ENCODE assay signal across 23 cellular contexts in the genomic region with DNA sequence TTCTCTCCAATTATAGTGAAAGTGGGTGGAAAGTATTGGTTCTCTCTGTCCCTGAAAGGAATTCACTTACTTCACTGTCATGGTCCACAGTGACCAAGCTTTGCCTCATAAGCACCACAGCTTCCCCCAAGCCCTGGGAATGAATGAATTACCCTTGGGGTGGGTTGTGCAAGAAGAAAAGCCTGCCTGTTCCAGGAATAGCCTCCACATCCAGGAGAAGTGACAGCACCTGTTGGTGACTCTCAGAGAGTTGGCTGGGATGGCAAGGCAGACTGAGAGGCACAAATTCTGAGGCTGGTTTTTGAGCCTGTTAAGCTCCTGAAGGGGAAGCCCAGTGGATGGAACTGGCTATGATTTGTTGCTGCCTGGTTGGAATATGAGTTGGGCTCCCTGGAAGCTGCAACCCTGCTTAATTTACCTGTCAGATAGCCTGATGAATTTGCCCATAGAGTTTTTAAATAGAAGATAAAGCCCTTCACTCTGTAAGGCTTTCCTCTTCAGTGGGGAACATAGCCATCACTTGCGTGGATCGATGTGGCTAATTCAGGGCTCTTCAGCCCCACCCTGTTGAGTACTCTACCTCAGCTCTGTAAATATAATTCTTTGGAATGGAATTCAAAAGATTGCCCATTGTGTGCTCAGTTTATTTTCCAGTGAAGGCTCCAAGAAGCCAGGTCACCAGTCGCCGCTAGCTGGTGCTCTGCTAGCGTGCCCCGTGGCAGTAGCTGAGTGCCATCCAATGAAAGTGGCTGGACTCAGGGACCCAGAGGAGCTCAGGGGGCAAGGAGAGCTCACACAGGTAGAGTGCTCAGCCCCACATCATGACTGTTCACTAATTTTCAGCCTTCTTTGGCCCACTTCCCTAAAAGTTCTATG.
"Had no signal": no experiment of that assay in that cellular context is flagged by ENCODE, and none has a peak within 500 bp of the region (broad histone marks: within the 10 kb centered on the region; RNA-seq: fewer than 3 reads in every experiment).

No MANE protein-coding gene starts in this region.

- FAIRE-seq: astrocyte had no signal

- H3K27ac Mint-ChIP-seq: activated CD4-positive, alpha-beta memory T cell treated with anti-CD3 and anti-CD28 coated beads for 36 hours; activated naive CD8-positive, alpha-beta T cell treated with anti-CD3 and anti-CD28 coated beads for 36 hours; endodermal cell; natural killer cell; stimulated activated naive B cell treated with anti-CD40 and anti-IgM and Interleukin-4, amounts not matched to agents 10 μg/mL and 1 μg/mL and 100 μg/mL, for 72 hours; T-helper 17 cell; type B pancreatic cell had no signal

- H3K9me3 Mint-ChIP-seq: activated CD4-positive, alpha-beta memory T cell treated with anti-CD3 and anti-CD28 coated beads for 36 hours; activated naive CD8-positive, alpha-beta T cell treated with anti-CD3 and anti-CD28 coated beads for 36 hours; endodermal cell; stimulated activated naive B cell treated with anti-CD40 and anti-IgM and Interleukin-4, amounts not matched to agents 10 μg/mL and 1 μg/mL and 100 μg/mL, for 72 hours; type B pancreatic cell had no signal

- H3K4me1 ChIP-seq: colonic mucosa, heart left ventricle, parathyroid adenoma, testis had no signal

- H3K9ac ChIP-seq: parathyroid adenoma had no signal

- H3K4me3 ChIP-seq: colonic mucosa, heart left ventricle, testis had no signal

- H3K9me3 ChIP-seq: colonic mucosa, heart left ventricle, neutrophil, testis had no signal

- H2AFZ ChIP-seq: parathyroid adenoma had no signal

- ATAC-seq: heart left ventricle; left cardiac atrium; natural killer cell; sciatic nerve; stimulated activated naive B cell treated with anti-CD40 and anti-IgM and Interleukin-4, amounts not matched to agents 10 μg/mL and 1 μg/mL and 100 μg/mL, for 72 hours; T-helper 17 cell had no signal

- H3K79me2 ChIP-seq: parathyroid adenoma had no signal

- H3K27me3 Mint-ChIP-seq: activated CD4-positive, alpha-beta memory T cell treated with anti-CD3 and anti-CD28 coated beads for 36 hours; type B pancreatic cell had no signal

- H3K27ac ChIP-seq: colonic mucosa, epithelial cell of prostate, heart left ventricle, neutrophil, parathyroid adenoma, testis had no signal

- H3K36me3 Mint-ChIP-seq: activated CD4-positive, alpha-beta memory T cell treated with anti-CD3 and anti-CD28 coated beads for 36 hours; activated naive CD8-positive, alpha-beta T cell treated with anti-CD3 and anti-CD28 coated beads for 36 hours; natural killer cell; stimulated activated naive B cell treated with anti-CD40 and anti-IgM and Interleukin-4, amounts not matched to agents 10 μg/mL and 1 μg/mL and 100 μg/mL, for 72 hours; type B pancreatic cell had no signal

- DNase-seq: activated CD4-positive, alpha-beta memory T cell treated with anti-CD3 and anti-CD28 coated beads for 36 hours; activated CD4-positive, alpha-beta T cell treated with anti-CD3 and anti-CD28 coated beads for 48 hours; activated naive CD4-positive, alpha-beta T cell treated with Interleukin-2 at 50 U/mL for 16 hours; activated naive CD8-positive, alpha-beta T cell treated with anti-CD3 and anti-CD28 coated beads for 36 hours; activated T-cell treated with anti-CD3 and anti-CD28 coated beads, Interleukin-2, amount 50 U/mL, for 48 hours; colonic mucosa; endodermal cell; heart left ventricle; islet precursor cell; left cardiac atrium; mesendoderm; natural killer cell; stimulated activated CD4-positive, alpha-beta T cell treated with anti-CD3 and anti-CD28 coated beads, Interleukin-2, amount 100 ng/mL, for 48 hours; stimulated activated CD8-positive, alpha-beta memory T cell treated with anti-CD3 and anti-CD28 coated beads, Interleukin-4, amount 100 ng/mL, for 48 hours; stimulated activated naive B cell treated with anti-CD40 and anti-IgM and Interleukin-4, amounts not matched to agents 10 μg/mL and 1 μg/mL and 100 μg/mL, for 72 hours; T-helper 17 cell; testis had no signal

- H3K4me1 Mint-ChIP-seq: activated naive CD8-positive, alpha-beta T cell treated with anti-CD3 and anti-CD28 coated beads for 36 hours; endodermal cell; natural killer cell; stimulated activated naive B cell treated with anti-CD40 and anti-IgM and Interleukin-4, amounts not matched to agents 10 μg/mL and 1 μg/mL and 100 μg/mL, for 72 hours; T-helper 17 cell had no signal

- H3K27me3 ChIP-seq: colonic mucosa, heart left ventricle, neutrophil, testis had no signal

- H3K4me3 Mint-ChIP-seq: activated CD4-positive, alpha-beta memory T cell treated with anti-CD3 and anti-CD28 coated beads for 36 hours; activated naive CD8-positive, alpha-beta T cell treated with anti-CD3 and anti-CD28 coated beads for 36 hours; endodermal cell; natural killer cell; stimulated activated naive B cell treated with anti-CD40 and anti-IgM and Interleukin-4, amounts not matched to agents 10 μg/mL and 1 μg/mL and 100 μg/mL, for 72 hours; T-helper 17 cell; type B pancreatic cell had no signal

- H3K36me3 ChIP-seq: colonic mucosa, heart left ventricle, neutrophil had no signal
